Comparison of ENCODE assay signal across 9 cellular contexts in genomic region chr5:150156540-150156939, GRCh38. TPM values are rescaled to one million over a fixed set of nuclear protein-coding genes. Genes with fewer than 3 reads are reported as not detected.
DNase-seq lines count a peak whose midpoint lies in the region; ATAC-seq and TF ChIP-seq lines count a peak whose summit lies in the region.
"Had no signal": no experiment of that assay in that cellular context is flagged by ENCODE, and none has a peak within 500 bp of the region (broad histone marks: within the 10 kb centered on the region; RNA-seq: fewer than 3 reads in every experiment).

No MANE protein-coding gene starts in this region.

- ATAC-seq in upper lobe of left lung (ENCODE audit: low FRiP score in 2 of 2) (no peak), PC-3 (no peak), HG02588 (IDR thresholded peaks at IDR 0.05; ENCODE audit: unreplicated experiment) (no peak)

- H3K9me3 ChIP-seq in colonic mucosa (no peaks in the 10 kb centered on the region), upper lobe of left lung (no peaks in the 10 kb centered on the region), PC-3 (ENCODE audit: low read length) (no peaks in the 10 kb centered on the region)

- H3K4me3 ChIP-seq in colonic mucosa (no peak overlapping the region), upper lobe of left lung (peak overlapping the region in 1 of 4 donors; percentile 51), PC-3 (ENCODE audit: low read length) (no peak overlapping the region)

- intact Hi-C loops in colonic mucosa (cut with DNase I) = no loop called here
- intact Hi-C loops in PC-3 (cut with micrococcal nuclease) = no loop called here

- POLR2A ChIA-PET in activated CD4-positive, alpha-beta T cell treated with anti-CD3 and anti-CD28 coated beads, Interleukin-2, amount 10 ng/mL, durations not matched to agents 7 days and 5 days (lab: Charles Lee) = no interaction called here
- POLR2A ChIA-PET in PC-3 (lab: Charles Lee; ENCODE audit: unreplicated experiment) = no interaction called here

- H3K9ac ChIP-seq in colonic mucosa (ENCODE audit: low read depth in 2 of 2, low read length in 2 of 2) (peak overlapping the region in 1 of 2 donors; percentile 14), PC-3 (ENCODE audit: low read length) (no peak overlapping the region)

- TF ChIP-seq POLR2A in upper lobe of left lung (IDR thresholded peaks at IDR 0.05) = no peak

- CTCF ChIA-PET in activated CD4-positive, alpha-beta T cell treated with anti-CD3 and anti-CD28 coated beads, Interleukin-2, amount 10 ng/mL, durations not matched to agents 7 days and 5 days (lab: Charles Lee) = interaction anchor here (1.1 to 1.7 kb wide), 3 partner anchors 8 to 21 kb away, joined by 3 to 4 read pairs (median 4); no protein-coding TSS in a partner anchor
- CTCF ChIA-PET in PC-3 (lab: Charles Lee) = no interaction called here

- H3K4me2 ChIP-seq in PC-3 (ENCODE audit: low read length) = no peak overlapping the region

- TF ChIP-seq EP300 in upper lobe of left lung (IDR thresholded peaks at IDR 0.05) = no peak

- H3K27me3 ChIP-seq in colonic mucosa (no peaks in the 10 kb centered on the region), upper lobe of left lung (no peaks in the 10 kb centered on the region), PC-3 (ENCODE audit: low read length) (no peaks in the 10 kb centered on the region)

- WGBS in upper lobe of left lung, 2 donors = 74 to 82% methylated on average over 4 of the region's 4 CpGs

- no peak for DNase-seq in activated naive CD8-positive, alpha-beta T cell treated with anti-CD3 and anti-CD28 coated beads for 36 hours
- DNase-seq in colonic mucosa (no peak), upper lobe of left lung (no peak), PC-3 (no peak)
- no peak for DNase-seq in activated CD4-positive, alpha-beta T cell treated with anti-CD3 and anti-CD28 coated beads, Interleukin-2, amount 10 ng/mL, durations not matched to agents 7 days and 5 days

- H4K20me1 ChIP-seq in PC-3 (ENCODE audit: low read length) = no peaks in the 10 kb centered on the region

- H3K27ac Mint-ChIP-seq in activated naive CD8-positive, alpha-beta T cell = no peak overlapping the region
- H3K27ac Mint-ChIP-seq in activated naive CD8-positive, alpha-beta T cell treated with anti-CD3 and anti-CD28 coated beads for 36 hours = no peak overlapping the region
- H3K27ac Mint-ChIP-seq in nephron = peak overlapping the region; percentile 90 to 98 (median 95)
- H3K27ac Mint-ChIP-seq in activated CD4-positive, alpha-beta T cell treated with anti-CD3 and anti-CD28 coated beads, Interleukin-2, amount 10 ng/mL, durations not matched to agents 7 days and 5 days = no peak overlapping the region

- peak overlapping the region; percentile 73 for H3K27ac ChIP-seq in colonic mucosa
- H3K27ac ChIP-seq in upper lobe of left lung = peak overlapping the region; percentile 43 to 91 (median 80)
- no peak overlapping the region for H3K27ac ChIP-seq in PC-3 (ENCODE audit: low read length)

- peak overlapping the region; percentile 89 for H3K4me3 Mint-ChIP-seq in activated naive CD8-positive, alpha-beta T cell
- H3K4me3 Mint-ChIP-seq in activated naive CD8-positive, alpha-beta T cell treated with anti-CD3 and anti-CD28 coated beads for 36 hours = no peak overlapping the region
- H3K4me3 Mint-ChIP-seq in nephron = peak overlapping the region; percentile 71 to 95 (median 91)
- no peak overlapping the region for H3K4me3 Mint-ChIP-seq in activated CD4-positive, alpha-beta T cell treated with anti-CD3 and anti-CD28 coated beads, Interleukin-2, amount 10 ng/mL, durations not matched to agents 7 days and 5 days

- no peak for TF ChIP-seq CTCF in colonic mucosa (IDR thresholded peaks at IDR 0.05)
- no peak for TF ChIP-seq CTCF in nephron (IDR thresholded peaks at IDR 0.05; ENCODE audit: unreplicated experiment in 3 of 3)
- TF ChIP-seq CTCF in upper lobe of left lung (IDR thresholded peaks at IDR 0.05) = no peak
- no peak for TF ChIP-seq CTCF in PC-3 (conservative IDR thresholded peaks at IDR 0.05; ENCODE audit: low read depth, low read length)

- H3K9me3 Mint-ChIP-seq in activated naive CD8-positive, alpha-beta T cell (ENCODE audit: low read depth) = no peaks in the 10 kb centered on the region
- H3K9me3 Mint-ChIP-seq in activated naive CD8-positive, alpha-beta T cell treated with anti-CD3 and anti-CD28 coated beads for 36 hours = no peaks in the 10 kb centered on the region
- no peaks in the 10 kb centered on the region for H3K9me3 Mint-ChIP-seq in nephron
- no peaks in the 10 kb centered on the region for H3K9me3 Mint-ChIP-seq in activated CD4-positive, alpha-beta T cell treated with anti-CD3 and anti-CD28 coated beads, Interleukin-2, amount 10 ng/mL, durations not matched to agents 7 days and 5 days

- H3K4me1 ChIP-seq in colonic mucosa (no peaks in the 10 kb centered on the region), upper lobe of left lung (peaks cover 8 to 12% (median 10%) of the 10 kb centered on the region in 4 donors), PC-3 (ENCODE audit: insufficient read depth, low read length) (no peaks in the 10 kb centered on the region)

- H3K27me3 Mint-ChIP-seq in activated naive CD8-positive, alpha-beta T cell = peaks cover 4% of the 10 kb centered on the region
- peaks cover 15% of the 10 kb centered on the region for H3K27me3 Mint-ChIP-seq in activated naive CD8-positive, alpha-beta T cell treated with anti-CD3 and anti-CD28 coated beads for 36 hours
- H3K27me3 Mint-ChIP-seq in nephron (ENCODE audit: low read depth) = peaks cover 4% of the 10 kb centered on the region
- peaks cover 33% of the 10 kb centered on the region for H3K27me3 Mint-ChIP-seq in activated CD4-positive, alpha-beta T cell treated with anti-CD3 and anti-CD28 coated beads, Interleukin-2, amount 10 ng/mL, durations not matched to agents 7 days and 5 days

- no peaks in the 10 kb centered on the region for H3K9me2 ChIP-seq in PC-3 (replicated peaks; ENCODE audit: low read length)

- no peaks in the 10 kb centered on the region for H3F3A ChIP-seq in PC-3 (ENCODE audit: low read length, unreplicated experiment)

- BruUV-seq in PC-3 (replicated peaks; lab: Mats Ljungman, UMichigan) = no TSS peak

- H3K36me3 ChIP-seq in colonic mucosa (no peaks in the 10 kb centered on the region), upper lobe of left lung (no peaks in the 10 kb centered on the region), PC-3 (ENCODE audit: low read depth, low read length) (no peaks in the 10 kb centered on the region)

- H3K36me3 Mint-ChIP-seq in activated naive CD8-positive, alpha-beta T cell = no peaks in the 10 kb centered on the region
- no peaks in the 10 kb centered on the region for H3K36me3 Mint-ChIP-seq in activated naive CD8-positive, alpha-beta T cell treated with anti-CD3 and anti-CD28 coated beads for 36 hours
- H3K36me3 Mint-ChIP-seq in nephron (ENCODE audit: low read depth) = peaks cover 4% of the 10 kb centered on the region
- no peaks in the 10 kb centered on the region for H3K36me3 Mint-ChIP-seq in activated CD4-positive, alpha-beta T cell treated with anti-CD3 and anti-CD28 coated beads, Interleukin-2, amount 10 ng/mL, durations not matched to agents 7 days and 5 days (ENCODE audit: low read depth)

- peaks cover 5% of the 10 kb centered on the region for H3K4me1 Mint-ChIP-seq in activated naive CD8-positive, alpha-beta T cell (ENCODE audit: low read depth)
- peaks cover 7% of the 10 kb centered on the region for H3K4me1 Mint-ChIP-seq in activated naive CD8-positive, alpha-beta T cell treated with anti-CD3 and anti-CD28 coated beads for 36 hours
- peaks cover 65% of the 10 kb centered on the region for H3K4me1 Mint-ChIP-seq in nephron
- peaks cover 17% of the 10 kb centered on the region for H3K4me1 Mint-ChIP-seq in activated CD4-positive, alpha-beta T cell treated with anti-CD3 and anti-CD28 coated beads, Interleukin-2, amount 10 ng/mL, durations not matched to agents 7 days and 5 days

- no peaks in the 10 kb centered on the region for H3K79me2 ChIP-seq in PC-3 (ENCODE audit: low read length)

- no peak overlapping the region for H2AFZ ChIP-seq in PC-3 (ENCODE audit: low read length)

RNA-seq across cellular contexts. Expression of gene PDGFRB, which starts 0.9 kb away (rescaled TPM):
- total RNA-seq in activated naive CD8-positive, alpha-beta T cell treated with anti-CD3 and anti-CD28 coated beads for 36 hours = 1 to 10 TPM; 1.1 to 1.5 TPM
- 10 to 100 TPM in 1 of 2 donors, 1 to 10 TPM in 1; 8.6 to 18.1 TPM for total RNA-seq in colonic mucosa
- 100 to 1,000 TPM in 2 of 6 donors, 10 to 100 TPM in 4; 26.6 to 155 (median 81.5) TPM for total RNA-seq in upper lobe of left lung
- 1 to 10 TPM; 1.9 to 3.6 TPM for total RNA-seq in activated CD4-positive, alpha-beta T cell treated with anti-CD3 and anti-CD28 coated beads, Interleukin-2, amount 10 ng/mL, durations not matched to agents 7 days and 5 days
- total RNA-seq in PC-3 (2014; rRNA removed) = 0.12 and 0.66 TPM in 2 replicates

RNA-seq across cellular contexts. Expression of gene CDX1, which starts 10.0 kb away (rescaled TPM):
- total RNA-seq in activated naive CD8-positive, alpha-beta T cell treated with anti-CD3 and anti-CD28 coated beads for 36 hours = not detected
- 100 to 1,000 TPM; 299 to 498 TPM for total RNA-seq in colonic mucosa
- under 1 TPM in 2 of 6 donors, not detected in 4; 0.17 to 0.30 TPM for total RNA-seq in upper lobe of left lung
- total RNA-seq in activated CD4-positive, alpha-beta T cell treated with anti-CD3 and anti-CD28 coated beads, Interleukin-2, amount 10 ng/mL, durations not matched to agents 7 days and 5 days = not detected
- not detected in 2 replicates for total RNA-seq in PC-3 (2014; rRNA removed)
- total RNA-seq: M059J had no signal

RNA-seq across cellular contexts. Expression of gene SLC6A7, which starts 33.3 kb away (rescaled TPM):
- total RNA-seq in activated naive CD8-positive, alpha-beta T cell treated with anti-CD3 and anti-CD28 coated beads for 36 hours = not detected
- total RNA-seq in colonic mucosa (10 to 100 TPM in 1 of 2 donors, 1 to 10 TPM in 1; 5.0 to 24.9 TPM), upper lobe of left lung (under 1 TPM in 1 of 6 donors, not detected in 5; 0.44 TPM), PC-3 (2014; rRNA removed) (0.29 and 0.35 TPM in 2 replicates)
- not detected for total RNA-seq in activated CD4-positive, alpha-beta T cell treated with anti-CD3 and anti-CD28 coated beads, Interleukin-2, amount 10 ng/mL, durations not matched to agents 7 days and 5 days
- total RNA-seq: M059J had no signal

Comparison
In these comparisons a context has a peak if more than half of its experiments do, and no peak if none do; other contexts are left out.
1. H3K4me3 Mint-ChIP-seq: peak in activated naive CD8-positive, alpha-beta T cell (single experiment) and nephron (3 of 3); none in activated naive CD8-positive, alpha-beta T cell treated with anti-CD3 and anti-CD28 coated beads for 36 hours (single experiment) and activated CD4-positive, alpha-beta T cell treated with anti-CD3 and anti-CD28 coated beads, Interleukin-2, amount 10 ng/mL, durations not matched to agents 7 days and 5 days (single experiment).
2. H3K27ac Mint-ChIP-seq: peak in nephron (3 of 3); none in activated naive CD8-positive, alpha-beta T cell (single experiment), activated naive CD8-positive, alpha-beta T cell treated with anti-CD3 and anti-CD28 coated beads for 36 hours (single experiment) and activated CD4-positive, alpha-beta T cell treated with anti-CD3 and anti-CD28 coated beads, Interleukin-2, amount 10 ng/mL, durations not matched to agents 7 days and 5 days (single experiment).
3. RNA of gene CDX1, which starts 10.0 kb away (total RNA-seq): 299 to 498 TPM in colonic mucosa; 0.17 to 0.30 TPM in upper lobe of left lung, not detected in activated naive CD8-positive, alpha-beta T cell treated with anti-CD3 and anti-CD28 coated beads for 36 hours, not detected in activated CD4-positive, alpha-beta T cell treated with anti-CD3 and anti-CD28 coated beads, Interleukin-2, amount 10 ng/mL, durations not matched to agents 7 days and 5 days and not detected in PC-3; every median in the first group is over 100 times any median in the second.